Comparison of ENCODE assay signal across 8 cellular contexts in genomic region chr6:83859410-83860346, GRCh38. TPM values are rescaled to one million over a fixed set of nuclear protein-coding genes. Genes with fewer than 3 reads are reported as not detected.
DNase-seq lines count a peak whose midpoint lies in the region; ATAC-seq, FAIRE-seq and TF ChIP-seq lines count a peak whose summit lies in the region.

Gene CYB5R4, plus strand, starts transcription at chr6:83859689. Its CDS starts 94 bp downstream, at chr6:83859783.

- 0 to 1% (median 0%) methylated on average over 37 to 53 of the region's 53 CpGs for WGBS in adrenal gland, 4 donors
- 0% methylated on average over 37 to 53 of the region's 53 CpGs for WGBS in heart left ventricle, 4 donors

- H3K27me3 ChIP-seq in adrenal gland: peaks cover 8% of the 10 kb centered on the region
- H3K27me3 ChIP-seq in heart left ventricle: peaks cover 0 to 12% (median 0%) of the 10 kb centered on the region in 9 donors
- H3K27me3 ChIP-seq in upper lobe of right lung: peaks cover 12% of the 10 kb centered on the region

- H3K9me3 ChIP-seq in adrenal gland (replicated peaks in 1 of 3): no peaks in the 10 kb centered on the region
- no peaks in the 10 kb centered on the region for H3K9me3 ChIP-seq in heart left ventricle
- H3K9me3 ChIP-seq in upper lobe of right lung: no peaks in the 10 kb centered on the region

- intact Hi-C loops in adrenal gland (cut with DNase I) (no loop called here), heart left ventricle (cut with DNase I) (loop anchor here in 1 of 10 donors (5.0 kb wide), 1 partner anchor 368 kb away; the partner anchor contains the start of gene CEP162), posterior cingulate gyrus (cut with DNase I) (loop anchor here (10.0 kb wide), 2 partner anchors 365 to 1785 kb away; partner anchors contain the start of genes CEP162 and SYNCRIP), upper lobe of right lung (cut with DNase I) (no loop called here)

- H3K27ac ChIP-seq in adrenal gland (peak within 1 kb of the TSS in 4 of 5 donors; percentile 53 to 88 (median 82)), heart left ventricle (peak within 1 kb of the TSS in 11 of 12 donors; percentile 72 to 92 (median 87)), upper lobe of right lung (peak within 1 kb of the TSS; percentile 80)

- DNase-seq in GM12892 (ENCODE audit: insufficient read length): peak; percentile 83
- DNase-seq in NCI-H146 (lab: John Stamatoyannopoulos, UW): peak; percentile 93
- peak; percentile 85 to 94 (median 89) for DNase-seq in T-helper 1 cell
- DNase-seq in adrenal gland: peak; percentile 95 to 97 (median 95)
- DNase-seq in heart left ventricle: peak; percentile 93 to 97 (median 96)
- DNase-seq in posterior cingulate gyrus: peak; percentile 87 to 99 (median 94)
- peak; percentile 97 for DNase-seq in upper lobe of right lung

- ATAC-seq in HG02852 (IDR thresholded peaks at IDR 0.05; ENCODE audit: unreplicated experiment) (peak; percentile 98), heart left ventricle (peak; percentile 99 to 100 (median 100)), upper lobe of right lung (peak; percentile 100)

- TF ChIP-seq CTCF in adrenal gland (IDR thresholded peaks at IDR 0.05): peak in 5 of 6 experiments; percentile 31 to 51 (median 37)
- TF ChIP-seq CTCF in heart left ventricle (IDR thresholded peaks at IDR 0.05): peak in 10 of 12 donors; percentile 15 to 64 (median 43)
- peak; percentile 45 for TF ChIP-seq CTCF in upper lobe of right lung (IDR thresholded peaks at IDR 0.05)

- peak; percentile 93 for TF ChIP-seq POLR2A in GM12892 (IDR thresholded peaks at IDR 0.05; ENCODE audit: low read depth, low read length)
- TF ChIP-seq POLR2A in adrenal gland (IDR thresholded peaks at IDR 0.05): peak; percentile 83 to 89
- peak in 1 of 2 donors; percentile 91 for TF ChIP-seq POLR2A in heart left ventricle (IDR thresholded peaks at IDR 0.05)

- peak; percentile 100 for FAIRE-seq in GM12892 (lab: Jason Lieb, UNC)

- H3K4me1 ChIP-seq in adrenal gland (replicated peaks in 1 of 2) (peaks cover 6 to 18% of the 10 kb centered on the region in 2 donors), heart left ventricle (peaks cover 0 to 30% (median 14%) of the 10 kb centered on the region in 12 donors), upper lobe of right lung (peaks cover 18% of the 10 kb centered on the region)

- peaks cover 0 to 5% of the 10 kb centered on the region in 2 donors for H3K36me3 ChIP-seq in adrenal gland (replicated peaks in 1 of 2)
- peaks cover 0 to 11% (median 7%) of the 10 kb centered on the region in 9 donors for H3K36me3 ChIP-seq in heart left ventricle
- H3K36me3 ChIP-seq in upper lobe of right lung: peaks cover 6% of the 10 kb centered on the region

- H3K4me3 ChIP-seq in adrenal gland (peak within 1 kb of the TSS; percentile 41 to 88 (median 57)), heart left ventricle (peak within 1 kb of the TSS; percentile 65 to 94 (median 82)), upper lobe of right lung (peak within 1 kb of the TSS; percentile 76)

RNA-seq across cellular contexts. Expression of gene CYB5R4, which starts in this region (rescaled TPM):
- polyA plus RNA-seq in GM12892 (2012; ENCODE audit: missing spikeins): 17.7 TPM
- total RNA-seq in adrenal gland: 10 to 100 TPM in 6 of 8 donors, 1 to 10 TPM in 2; 6.2 to 22.0 (median 12.8) TPM
- polyA plus RNA-seq in adrenal gland: 10 to 100 TPM in 1 of 3 donors, 1 to 10 TPM in 2; 1.3 to 12.4 (median 2.9) TPM
- total RNA-seq in heart left ventricle: 10 to 100 TPM in 7 of 9 donors, 1 to 10 TPM in 2; 4.6 to 29.0 (median 15.6) TPM
- polyA plus RNA-seq in heart left ventricle: 10 to 100 TPM in 1 of 2 donors, 1 to 10 TPM in 1; 1.3 to 16.3 TPM
- 24.4 TPM for total RNA-seq in upper lobe of right lung

Comparison
In these comparisons a context has a peak if more than half of its experiments do, and no peak if none do; other contexts are left out.
1. Peak in every context shown above with its lines: DNase-seq, ATAC-seq, H3K4me3 ChIP-seq and H3K27ac ChIP-seq.